Comparison of ENCODE assay signal across 11 cellular contexts in genomic region chr12:112096070-112096469, GRCh38. TPM values are rescaled to one million over a fixed set of nuclear protein-coding genes. Genes with fewer than 3 reads are reported as not detected.
DNase-seq lines count a peak whose midpoint lies in the region; ATAC-seq, FAIRE-seq and TF ChIP-seq lines count a peak whose summit lies in the region.
"Had no signal": no experiment of that assay in that cellular context is flagged by ENCODE, and none has a peak within 500 bp of the region (broad histone marks: within the 10 kb centered on the region; RNA-seq: fewer than 3 reads in every experiment).

No MANE protein-coding gene starts in this region.

- BruUV-seq in K562 (replicated peaks; lab: Mats Ljungman, UMichigan), result no TSS peak

- no peak for TF ChIP-seq POLR2A in A549 (IDR thresholded peaks at IDR 0.05; ENCODE audit: low read length)
- no peak for TF ChIP-seq POLR2A in K562 (conservative IDR thresholded peaks at IDR 0.05)

- CTCF ChIA-PET in A549 (lab: Yijun Ruan, JAX), result no interaction called here
- CTCF ChIA-PET in K562 (lab: Yijun Ruan, JAX; ENCODE audit: low intra/inter-chr PET ratio), result no interaction called here

- POLR2A ChIA-PET in A549 (lab: Yijun Ruan, JAX) (interaction anchor here (0.9 kb wide), 1 partner anchor 29 kb away, joined by 3 read pairs; the partner anchor contains the start of gene TRAFD1), K562 (lab: Yijun Ruan, JAX) (interaction anchor here (1.1 to 2.9 kb wide), 2 partner anchors 11 to 13 kb away, joined by 3 to 24 read pairs; no protein-coding TSS in a partner anchor)

- no peak overlapping the region for H3K4me3 ChIP-seq in A549
- no peak overlapping the region for H3K4me3 ChIP-seq in K562

- H3K27ac ChIP-seq in A549 (peak overlapping the region; percentile 15 to 78; a peak in 4 of 6 replicates), K562 (ENCODE audit: extremely low read depth, low read depth, low read length) (0 out of 3 replicates have a peak overlapping the region, but pooled peaks have one; percentile 54)

- intact Hi-C loops in K562 (cut with micrococcal nuclease), result no loop called here

- peaks cover 28% of the 10 kb centered on the region for H3K4me1 ChIP-seq in A549
- H3K4me1 ChIP-seq in K562 (replicated peaks in 1 of 2; ENCODE audit: control insufficient read depth in 2 of 2, insufficient read depth in 2 of 2, low read length in 2 of 2), result peaks cover 0 to 6% of the 10 kb centered on the region in 2 experiments; a peak in 2 of 5 replicates

- TF ChIP-seq EP300 in A549 (IDR thresholded peaks at IDR 0.05) (no peak), K562 (IDR thresholded peaks at IDR 0.05; ENCODE audit: low read length) (no peak)

- peaks cover 90% of the 10 kb centered on the region for H3K79me2 ChIP-seq in K562 (ENCODE audit: control insufficient read depth, insufficient read depth, low read length)

- TF ChIP-seq CTCF in A549 (IDR thresholded peaks at IDR 0.05) (no peak), K562 (IDR thresholded peaks at IDR 0.05 in 2 of 3, conservative IDR thresholded peaks at IDR 0.05 in 1 of 3; ENCODE audit: insufficient read depth in 2 of 3, low read depth in 1 of 3, low read length in 3 of 3) (no peak)

- no peak for TF ChIP-seq RAD21 in A549 (conservative IDR thresholded peaks at IDR 0.05 in 1 of 2, IDR thresholded peaks at IDR 0.05 in 1 of 2)
- no peak for TF ChIP-seq RAD21 in K562 (CRISPR knock-in tag; conservative IDR thresholded peaks at IDR 0.05 in 1 of 2, IDR thresholded peaks at IDR 0.05 in 1 of 2)

- no peaks in the 10 kb centered on the region for H3K9me1 ChIP-seq in K562 (ENCODE audit: control insufficient read depth, insufficient read depth, low read length)

- 0 out of 2 replicates have a peak, but pooled peaks cover 4% of the 10 kb centered on the region for H4K20me1 ChIP-seq in K562 (replicated peaks; ENCODE audit: control insufficient read depth, insufficient read depth, low read length)

- in situ Hi-C loops in K562 (cut with MboI), result no loop called here

- H3K36me3 ChIP-seq in K562 (ENCODE audit: control insufficient read depth, insufficient read depth, low read length), result peaks cover 85% of the 10 kb centered on the region

- H3K4me2 ChIP-seq in A549 (peak overlapping the region; percentile 53), K562 (ENCODE audit: insufficient read depth, low read length) (no peak overlapping the region)

- peak in 1 of 2 experiments; percentile 41; a peak in 2 of 6 replicates for ATAC-seq in A549
- peak; percentile 92 for ATAC-seq in GM19351 (IDR thresholded peaks at IDR 0.05; ENCODE audit: unreplicated experiment)
- peak; percentile 69 for ATAC-seq in HG03469 (IDR thresholded peaks at IDR 0.05; ENCODE audit: unreplicated experiment)
- peak; percentile 69 for ATAC-seq in K562
- ATAC-seq in GM19328 (IDR thresholded peaks at IDR 0.05; ENCODE audit: unreplicated experiment), result no peak
- no peak for ATAC-seq in HG02763 (IDR thresholded peaks at IDR 0.05; ENCODE audit: unreplicated experiment)

- FAIRE-seq in A549 (lab: Jason Lieb, UNC), result no peak
- no peak for FAIRE-seq in K562 (lab: Jason Lieb, UNC)
- FAIRE-seq: D721Med had no signal

- DNase-seq in A549 (ENCODE audit: low read depth in 1 of 2, low spot score in 1 of 2) (no peak), K562 (ENCODE audit: extremely low read depth in 1 of 4, low spot score in 3 of 4) (no peak), NCI-H187 treated with DMSO at 0.1 percent for 48 hours (lab: John Stamatoyannopoulos, UW) (no peak), NCI-H1694 (lab: John Stamatoyannopoulos, UW) (no peak)
- DNase-seq: retina, substantia nigra had no signal

- H3K9me3 ChIP-seq in A549 (no peaks in the 10 kb centered on the region), K562 (replicated peaks; ENCODE audit: control insufficient read depth, insufficient read depth, low read depth, low read length) (no peaks in the 10 kb centered on the region)

- H2AFZ ChIP-seq in K562 (ENCODE audit: low read depth, low read length), result no peak overlapping the region

- H3K27me3 ChIP-seq in K562 (ENCODE audit: control insufficient read depth in 2 of 2, insufficient read depth in 2 of 2, low read length in 2 of 2), result no peaks in the 10 kb centered on the region

- H3K9ac ChIP-seq in K562 (ENCODE audit: insufficient read depth in 1 of 2, low read depth in 2 of 2, low read length in 2 of 2), result no peak overlapping the region

TF ChIP-seq in A549, 52 proteins besides CTCF, POLR2A, EP300 and RAD21 (continues in another document):
- no peak for TF ChIP-seq NPAS2 (CRISPR knock-in tag; IDR thresholded peaks at IDR 0.05; ENCODE audit: borderline replicate concordance)
- no peak for TF ChIP-seq CHD4 (IDR thresholded peaks at IDR 0.05; ENCODE audit: borderline replicate concordance)
- TF ChIP-seq TP53 (CRISPR knock-in tag; IDR thresholded peaks at IDR 0.05), result no peak

TF ChIP-seq in K562, 482 proteins besides CTCF, POLR2A, EP300 and RAD21 (continues in another document):
- no peak for TF ChIP-seq SMARCB1 (IDR thresholded peaks at IDR 0.05; ENCODE audit: insufficient read length, low read depth)

RNA-seq across cellular contexts. Expression of gene NAA25, which starts 12.5 kb away (rescaled TPM):
- polyA plus RNA-seq in A549 (2011; rRNA removed), result 41.4 and 49.3 TPM in 2 replicates
- polyA plus RNA-seq in A549 (2012; cell fraction: cytosol; rRNA removed), result 6.6 and 7.4 TPM in 2 replicates
- 9.7 and 16.5 TPM in 2 replicates for polyA plus RNA-seq in A549 (2012; cell fraction: nucleus; rRNA removed)
- 21.3 to 21.9 TPM (median 21.5 TPM) in 3 replicates for polyA plus RNA-seq in A549 (2017; fragmentation: RNase III; extraction: RNeasy Plus Mini Kit Qiagen cat#74134 plus additional on column Dnase treatment)
- 30.5 and 33.6 TPM in 2 replicates for polyA minus RNA-seq in A549 (2011; rRNA and poly(A)+ RNA removed)
- 167 and 302 TPM in 2 replicates for total RNA-seq in K562 (2011; cell fraction: chromatin; rRNA removed; ENCODE audit: low replicate concordance)
- total RNA-seq in K562 (2011; cell fraction: nucleolus; rRNA removed), result 45.2 and 50.9 TPM in 2 replicates
- 116 and 186 TPM in 2 replicates for total RNA-seq in K562 (2011; cell fraction: nucleoplasm; rRNA removed)
- total RNA-seq in K562 (2014; rRNA removed), result 31.6 and 33.9 TPM in 2 replicates
- 48.9 and 54.7 TPM in 2 replicates for total RNA-seq in K562 (2014; rRNA removed; fragmentation: Illumina TruSeq; extraction: Trizol)
- 38.9 and 41.9 TPM in 2 replicates for total RNA-seq in K562 (2015; rRNA removed; fragmentation: Illumina TruSeq; extraction: Trizol)
- 59.6 and 61.2 TPM in 2 replicates for total RNA-seq in K562 (2021)
- 46.2 and 54.6 TPM in 2 replicates for polyA plus RNA-seq in K562 (2011; rRNA removed)
- 10.5 and 26.2 TPM in 2 replicates for polyA plus RNA-seq in K562 (2011; cell fraction: cytosol; rRNA removed)
- polyA plus RNA-seq in K562 (2011; cell fraction: nucleus; rRNA removed), result 44.3 and 58.7 TPM in 2 replicates
- polyA plus RNA-seq in K562 (2012), result 15.7 and 17.3 TPM in 2 replicates
- 35.5 and 49.4 TPM in 2 replicates for polyA plus RNA-seq in K562 (2014; fragmentation: Illumina TruSeq; extraction: Trizol)
- 10 to 100 TPM; 40.6 to 53.4 TPM for polyA plus RNA-seq in K562 (2014; fragmentation: Nextera tagmentation; extraction: Ambion mirVana)
- polyA plus RNA-seq in K562 (2014; rRNA removed), result 26.6 and 29.0 TPM in 2 replicates
- polyA minus RNA-seq in K562 (2011; rRNA and poly(A)+ RNA removed), result 150 and 152 TPM in 2 replicates
- 40.7 and 41.9 TPM in 2 replicates for polyA minus RNA-seq in K562 (2011; cell fraction: cytosol; rRNA and poly(A)+ RNA removed)
- polyA minus RNA-seq in K562 (2011; cell fraction: nucleus; rRNA and poly(A)+ RNA removed), result 35.0 and 66.2 TPM in 2 replicates

RNA-seq across cellular contexts. Expression of gene TRAFD1, which starts 29.3 kb away (rescaled TPM):
- polyA plus RNA-seq in A549 (2011; rRNA removed) (23.3 and 33.1 TPM in 2 replicates), A549 (2017; fragmentation: RNase III; extraction: RNeasy Plus Mini Kit Qiagen cat#74134 plus additional on column Dnase treatment) (30.2 to 44.1 TPM (median 41.1 TPM) in 3 replicates), K562 (2011; rRNA removed) (54.5 and 56.1 TPM in 2 replicates), K562 (2014; fragmentation: Illumina TruSeq; extraction: Trizol) (50.7 and 65.6 TPM in 2 replicates), K562 (2014; fragmentation: Nextera tagmentation; extraction: Ambion mirVana) (10 to 100 TPM; 54.5 to 85.5 TPM), K562 (2014; rRNA removed) (54.5 and 56.6 TPM in 2 replicates)
- 12.0 and 14.4 TPM in 2 replicates for polyA plus RNA-seq in A549 (2012; cell fraction: cytosol; rRNA removed)
- polyA plus RNA-seq in A549 (2012; cell fraction: nucleus; rRNA removed), result 12.7 and 19.3 TPM in 2 replicates
- 20.1 and 21.2 TPM in 2 replicates for polyA minus RNA-seq in A549 (2011; rRNA and poly(A)+ RNA removed)
- 60.7 and 77.3 TPM in 2 replicates for total RNA-seq in K562 (2011; cell fraction: chromatin; rRNA removed; ENCODE audit: low replicate concordance)
- total RNA-seq in K562 (2011; cell fraction: nucleolus; rRNA removed), result 30.9 and 38.0 TPM in 2 replicates
- total RNA-seq in K562 (2011; cell fraction: nucleoplasm; rRNA removed), result 35.8 and 42.1 TPM in 2 replicates
- total RNA-seq in K562 (2014; rRNA removed) (41.6 and 51.5 TPM in 2 replicates), K562 (2014; rRNA removed; fragmentation: Illumina TruSeq; extraction: Trizol) (41.3 and 44.6 TPM in 2 replicates), K562 (2015; rRNA removed; fragmentation: Illumina TruSeq; extraction: Trizol) (37.9 and 41.6 TPM in 2 replicates), K562 (2021) (46.7 and 49.2 TPM in 2 replicates)
- 38.9 and 51.8 TPM in 2 replicates for polyA plus RNA-seq in K562 (2011; cell fraction: cytosol; rRNA removed)
- polyA plus RNA-seq in K562 (2011; cell fraction: nucleus; rRNA removed), result 43.8 and 56.4 TPM in 2 replicates
- polyA plus RNA-seq in K562 (2012), result 45.5 and 53.6 TPM in 2 replicates
- 65.6 and 70.5 TPM in 2 replicates for polyA minus RNA-seq in K562 (2011; rRNA and poly(A)+ RNA removed)
- polyA minus RNA-seq in K562 (2011; cell fraction: cytosol; rRNA and poly(A)+ RNA removed), result 17.4 and 20.6 TPM in 2 replicates
- polyA minus RNA-seq in K562 (2011; cell fraction: nucleus; rRNA and poly(A)+ RNA removed), result 19.5 and 33.5 TPM in 2 replicates

Comparison
In these comparisons a context has a peak if more than half of its experiments do, and no peak if none do; other contexts are left out.
1. ATAC-seq: peak in GM19351 (single experiment), HG03469 (single experiment) and K562 (single experiment); none in GM19328 (single experiment) and HG02763 (single experiment).